Comparison of ENCODE assay signal across 27 cellular contexts in the genomic region with DNA sequence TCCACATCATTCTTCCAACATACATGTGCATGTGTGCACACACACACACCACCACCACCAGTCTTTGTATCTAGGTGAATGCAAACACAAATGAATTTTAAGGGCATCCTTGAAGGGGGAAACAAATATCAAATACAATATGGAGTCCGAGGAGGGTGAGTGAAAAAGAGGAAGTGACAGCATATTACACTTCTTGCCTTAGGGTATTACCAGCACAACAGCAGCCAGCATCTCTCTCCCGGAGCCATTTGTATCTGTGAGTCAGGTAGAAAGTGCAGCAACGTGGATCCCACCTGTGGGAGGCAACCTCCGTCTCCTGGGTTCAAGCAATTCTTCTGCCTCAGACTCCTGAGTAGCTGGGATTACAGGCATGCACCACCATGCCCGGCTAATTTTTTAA.
"Had no signal": no experiment of that assay in that cellular context is flagged by ENCODE, and none has a peak within 500 bp of the region (broad histone marks: within the 10 kb centered on the region; RNA-seq: fewer than 3 reads in every experiment).

No MANE protein-coding gene starts in this region.

- H3K9me3 ChIP-seq: left ventricle myocardium inferior, mucosa of descending colon, pancreas, prostate gland, stomach, testis, thyroid gland, transverse colon, upper lobe of right lung had no signal

- H3K36me3 ChIP-seq: left ventricle myocardium inferior, pancreas, prostate gland, stomach, thyroid gland, transverse colon, upper lobe of right lung had no signal

- H3K27me3 ChIP-seq: pancreas, stomach, testis, thyroid gland, transverse colon, upper lobe of right lung had no signal

- H3K4me3 ChIP-seq: left ventricle myocardium inferior, lung, mucosa of descending colon, pancreas, prostate gland, skin epidermis, stomach, testis, thyroid gland, transverse colon, upper lobe of right lung had no signal

- FAIRE-seq: pancreas, urothelium cell line had no signal

- H3K27ac ChIP-seq: left ventricle myocardium inferior, pancreas, prostate gland, skin epidermis, stomach, testis, thyroid gland, transverse colon, upper lobe of right lung had no signal

- DNase-seq: islet precursor cell; left ventricle myocardium inferior; mesendoderm; mucosa of descending colon; naive thymus-derived CD4-positive, alpha-beta T cell; nucleus accumbens; pancreas; posterior cingulate gyrus; retina; stimulated activated CD4-positive, alpha-beta T cell treated with anti-CD3 and anti-CD28 coated beads, Interleukin-12 subunit alpha, Interleukin-12 subunit beta, amount 100 ng/mL, for 4 hours; stimulated activated CD4-positive, alpha-beta T cell treated with anti-CD3 and anti-CD28 coated beads, Interleukin-15, amount 100 ng/mL, for 24 hours; stimulated activated CD4-positive, alpha-beta T cell treated with anti-CD3 and anti-CD28 coated beads, Interleukin-2, amount 100 ng/mL, for 24 hours; stimulated activated CD4-positive, alpha-beta T cell treated with anti-CD3 and anti-CD28 coated beads, Interleukin-4, amount 100 ng/mL, for 1 hour; stimulated activated naive B cell treated with anti-CD40 and anti-IgM and Interleukin-4, amounts not matched to agents 10 μg/mL and 1 μg/mL and 100 μg/mL, for 72 hours; stimulated activated naive CD8-positive, alpha-beta T cell treated with anti-CD3 and anti-CD28 coated beads, Interleukin-15, Interleukin-2, amounts not matched to agents 100 U/mL and 50 U/mL, for 24 hours; stomach; testis; thyroid gland; transverse colon; upper lobe of right lung had no signal

- H3K4me1 ChIP-seq: left ventricle myocardium inferior, pancreas, prostate gland, stomach, testis, thyroid gland, transverse colon, upper lobe of right lung had no signal

- ATAC-seq: mucosa of descending colon; naive thymus-derived CD4-positive, alpha-beta T cell; natural killer cell treated with Interleukin-12 subunit alpha and Interleukin-12 subunit beta and Interleukin-15 and Interleukin-18, amount 100 ng/mL, for 72 hours; pancreas; right cardiac atrium; sciatic nerve; stimulated activated naive B cell treated with anti-CD40 and anti-IgM and Interleukin-4, amounts not matched to agents 10 μg/mL and 1 μg/mL and 100 μg/mL, for 72 hours; stimulated activated naive CD8-positive, alpha-beta T cell treated with anti-CD3 and anti-CD28 coated beads, Interleukin-15, Interleukin-2, amounts not matched to agents 100 U/mL and 50 U/mL, for 24 hours; upper lobe of right lung had no signal
